Comparison of ENCODE assay signal across 1 cellular context in genomic region chr11:78045851-78046485, GRCh38.
A peak's percentile ranks its signal among the peaks of the same experiment; 100 is the strongest.
TF ChIP-seq lines count a peak whose summit lies in the region.

No MANE protein-coding gene starts in this region.

TF ChIP-seq in K562, 482 proteins besides CTCF, POLR2A, EP300 and RAD21 (continued from another document and continues in another):
- TF ChIP-seq DEAF1 (CRISPR knock-in tag; IDR thresholded peaks at IDR 0.05) (peak; percentile 77), ZBTB17 (CRISPR knock-in tag; IDR thresholded peaks at IDR 0.05) (0 out of 2 replicates have a peak, but pooled peaks have one; percentile 34), PML (IDR thresholded peaks at IDR 0.05; ENCODE audit: low read length) (no peak), KDM4B (IDR thresholded peaks at IDR 0.05; ENCODE audit: borderline replicate concordance in 2 of 2, low read depth in 1 of 2) (0 out of 4 replicates have a peak, but pooled peaks of 1 of the 2 experiments have one; percentile 54), JUND (IDR thresholded peaks at IDR 0.05; ENCODE audit: borderline replicate concordance, low read depth, low read length) (peak; percentile 60), JUND (tag; IDR thresholded peaks at IDR 0.05; ENCODE audit: borderline replicate concordance, low read depth, low read length) (peak; percentile 50; the same call in 1 of the 3 replicates), CXXC5 (CRISPR knock-in tag; IDR thresholded peaks at IDR 0.05) (peak; percentile 64), GATAD2A (IDR thresholded peaks at IDR 0.05) (0 out of 2 replicates have a peak, but pooled peaks have one; percentile 51), IRF9 (tag; IDR thresholded peaks at IDR 0.05) (no peak), RBFOX2 (IDR thresholded peaks at IDR 0.05; ENCODE audit: low read depth, low read length) (peak; percentile 42; the same call in 1 of the 2 replicates), KDM1A (IDR thresholded peaks at IDR 0.05) (peak; percentile 71 to 73), SMC3 (conservative IDR thresholded peaks at IDR 0.05; ENCODE audit: insufficient read depth, low read depth, low read length) (peak; percentile 91), MTA3 (IDR thresholded peaks at IDR 0.05; ENCODE audit: borderline replicate concordance) (peak; percentile 29; the same call in 1 of the 2 replicates), ZNF512 (tag; IDR thresholded peaks at IDR 0.05) (no peak), ZBTB49 (CRISPR knock-in tag; IDR thresholded peaks at IDR 0.05; ENCODE audit: borderline replicate concordance) (no peak), ZEB2 (IDR thresholded peaks at IDR 0.05) (no peak), ZBTB11 (CRISPR knock-in tag; IDR thresholded peaks at IDR 0.05) (peak in 1 of 3 experiments; percentile 55; a peak in 1 of 6 replicates), CEBPB (tag; IDR thresholded peaks at IDR 0.05) (no peak), STAG1 (CRISPR knock-in tag; IDR thresholded peaks at IDR 0.05; ENCODE audit: borderline replicate concordance) (peak; percentile 72), RBM22 (IDR thresholded peaks at IDR 0.05; ENCODE audit: low read depth, low read length, poor library complexity, severe bottlenecking) (peak; percentile 38), CREM (IDR thresholded peaks at IDR 0.05; ENCODE audit: low read depth) (peak; percentile 11; the same call in 1 of the 2 replicates), TEAD4 (IDR thresholded peaks at IDR 0.05; ENCODE audit: low read length) (0 out of 2 replicates have a peak, but pooled peaks have one; percentile 19), TEAD4 (CRISPR knock-in tag; IDR thresholded peaks at IDR 0.05; ENCODE audit: borderline replicate concordance) (no peak), TBP (optimal IDR thresholded peaks at IDR 0.05; ENCODE audit: low read depth, low read length) (no peak), CREB1 (IDR thresholded peaks at IDR 0.05) (no peak), CREB1 (CRISPR knock-in tag; IDR thresholded peaks at IDR 0.05) (no peak), NFIX (CRISPR knock-in tag; IDR thresholded peaks at IDR 0.05; ENCODE audit: low read depth) (peak; percentile 49; the same call in 1 of the 2 replicates), FOSL1 (tag; conservative IDR thresholded peaks at IDR 0.05) (0 out of 2 replicates have a peak, but pooled peaks have one; percentile 13), ZC3H11A (IDR thresholded peaks at IDR 0.05; ENCODE audit: low read depth, low read length) (no peak), RFX5 (IDR thresholded peaks at IDR 0.05; ENCODE audit: low read depth, low read length) (no peak), TFAP4 (CRISPR knock-in tag; IDR thresholded peaks at IDR 0.05; ENCODE audit: borderline replicate concordance) (peak; percentile 56; the same call in 1 of the 2 replicates), BHLHE40 (IDR thresholded peaks at IDR 0.05; ENCODE audit: low read length) (peak; percentile 49; the same call in 1 of the 2 replicates), SMAD1 (IDR thresholded peaks at IDR 0.05; ENCODE audit: low read depth, low read length, partially characterized antibody) (peak; percentile 78), LCOR (CRISPR knock-in tag; IDR thresholded peaks at IDR 0.05) (no peak), ZBTB7A (IDR thresholded peaks at IDR 0.05; ENCODE audit: borderline replicate concordance, control insufficient read depth, low read depth, low read length) (peak; percentile 57; the same call in 1 of the 2 replicates), RBBP5 (IDR thresholded peaks at IDR 0.05; ENCODE audit: borderline replicate concordance, insufficient read depth, low read length, poor library complexity, severe bottlenecking) (no peak), SMAD4 (CRISPR knock-in tag; conservative IDR thresholded peaks at IDR 0.05) (peak; percentile 60; the same call in 1 of the 2 replicates), MAX (CRISPR knock-in tag; IDR thresholded peaks at IDR 0.05) (no peak), ADNP (tag; IDR thresholded peaks at IDR 0.05) (no peak), CBX8 (IDR thresholded peaks at IDR 0.05; ENCODE audit: borderline replicate concordance, extremely low read depth, low read depth, low read length, poor library complexity, severe bottlenecking) (no peak), TARDBP (IDR thresholded peaks at IDR 0.05) (0 out of 2 replicates have a peak, but pooled peaks have one; percentile 33), ATF1 (CRISPR knock-in tag; IDR thresholded peaks at IDR 0.05) (no peak), ATF1 (tag; IDR thresholded peaks at IDR 0.05) (0 out of 2 replicates have a peak, but pooled peaks have one; percentile 29), SRF (CRISPR knock-in tag; IDR thresholded peaks at IDR 0.05) (0 out of 4 replicates have a peak, but pooled peaks of 1 of the 2 experiments have one; percentile 26), CCNT2 (IDR thresholded peaks at IDR 0.05; ENCODE audit: borderline replicate concordance, extremely low read depth, insufficient read length, low read depth, low read length) (peak; percentile 81), SMARCA4 (IDR thresholded peaks at IDR 0.05) (peak; percentile 46; the same call in 1 of the 2 replicates), MEIS2 (IDR thresholded peaks at IDR 0.05; ENCODE audit: partially characterized antibody) (peak; percentile 15), RCOR1 (IDR thresholded peaks at IDR 0.05; ENCODE audit: borderline replicate concordance in 1 of 2, low read depth in 2 of 2, low read length in 2 of 2) (peak in 1 of 2 experiments; percentile 43; a peak in 1 of 4 replicates), ZBTB9 (CRISPR knock-in tag; IDR thresholded peaks at IDR 0.05) (0 out of 2 replicates have a peak, but pooled peaks have one; percentile 49), HDAC2 (IDR thresholded peaks at IDR 0.05) (0 out of 2 replicates have a peak, but pooled peaks have one; percentile 47), PKNOX1 (IDR thresholded peaks at IDR 0.05) (peak; percentile 33; the same call in 1 of the 2 replicates), NONO (IDR thresholded peaks at IDR 0.05; ENCODE audit: low read depth in 2 of 2, low read length in 1 of 2) (peak in 1 of 2 experiments; percentile 61; a peak in 1 of 4 replicates), MNT (conservative IDR thresholded peaks at IDR 0.05) (peak; percentile 25 to 59; a peak in 2 of 4 replicates)
